Comparison of ENCODE assay signal across 25 cellular contexts in the genomic region with DNA sequence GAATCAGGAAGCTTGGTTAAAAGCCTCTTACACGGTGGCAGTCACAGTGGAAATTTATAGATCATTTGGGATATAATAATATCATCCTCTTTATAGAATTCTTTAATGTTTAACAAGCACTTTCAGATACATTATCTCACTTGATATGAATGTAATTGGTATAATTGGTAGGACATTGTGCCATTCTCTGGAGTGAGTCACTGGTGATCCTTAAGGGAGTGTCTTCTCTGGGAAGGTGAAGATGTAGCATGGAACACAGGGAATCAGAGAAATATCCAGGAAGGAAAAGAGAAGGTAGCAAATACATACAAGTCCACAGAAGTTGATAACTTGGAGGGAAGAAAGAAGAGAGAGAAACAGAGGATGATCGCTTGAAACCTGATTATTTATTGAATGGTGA. TPM values are rescaled to one million over a fixed set of nuclear protein-coding genes. Genes with fewer than 3 reads are reported as not detected.
"Had no signal": no experiment of that assay in that cellular context is flagged by ENCODE, and none has a peak within 500 bp of the region (broad histone marks: within the 10 kb centered on the region; RNA-seq: fewer than 3 reads in every experiment).

No MANE protein-coding gene starts in this region.

- ATAC-seq: activated CD8-positive, alpha-beta memory T cell treated with anti-CD3 and anti-CD28 coated beads, Interleukin-2, amount 10 ng/mL, durations not matched to agents 7 days and 5 days; effector memory CD8-positive, alpha-beta T cell; lower lobe of right lung; natural killer cell; stimulated activated memory B cell treated with anti-CD40 and anti-IgM and Interleukin-4, amounts not matched to agents 10 μg/mL and 1 μg/mL and 100 μg/mL, for 72 hours had no signal

- H3K79me2 ChIP-seq: parathyroid adenoma had no signal

- H3K4me3 Mint-ChIP-seq: activated B cell treated with CpG ODN at 0.5 μM for 24 hours; activated CD4-positive, alpha-beta memory T cell treated with anti-CD3 and anti-CD28 coated beads, Interleukin-2, amount 10 ng/mL, durations not matched to agents 7 days and 5 days; activated CD8-positive, alpha-beta memory T cell treated with anti-CD3 and anti-CD28 coated beads, Interleukin-2, amount 10 ng/mL, durations not matched to agents 7 days and 5 days; activated naive CD8-positive, alpha-beta T cell treated with anti-CD3 and anti-CD28 coated beads for 36 hours; effector memory CD8-positive, alpha-beta T cell; natural killer cell; stimulated activated memory B cell treated with anti-CD40 and anti-IgM and Interleukin-4, amounts not matched to agents 10 μg/mL and 1 μg/mL and 100 μg/mL, for 72 hours; type B pancreatic cell had no signal

- H3K4me3 ChIP-seq: lower lobe of right lung, sigmoid colon, spleen, testis had no signal

- H3K27ac ChIP-seq: lower lobe of right lung, parathyroid adenoma, sigmoid colon, spleen, testis had no signal

- H3K27ac Mint-ChIP-seq: activated B cell treated with CpG ODN at 0.5 μM for 24 hours; activated CD4-positive, alpha-beta memory T cell treated with anti-CD3 and anti-CD28 coated beads, Interleukin-2, amount 10 ng/mL, durations not matched to agents 7 days and 5 days; activated CD8-positive, alpha-beta memory T cell treated with anti-CD3 and anti-CD28 coated beads, Interleukin-2, amount 10 ng/mL, durations not matched to agents 7 days and 5 days; activated naive CD8-positive, alpha-beta T cell treated with anti-CD3 and anti-CD28 coated beads for 36 hours; effector memory CD8-positive, alpha-beta T cell; natural killer cell; stimulated activated memory B cell treated with anti-CD40 and anti-IgM and Interleukin-4, amounts not matched to agents 10 μg/mL and 1 μg/mL and 100 μg/mL, for 72 hours; type B pancreatic cell had no signal

- H3K27me3 Mint-ChIP-seq: activated CD4-positive, alpha-beta memory T cell treated with anti-CD3 and anti-CD28 coated beads, Interleukin-2, amount 10 ng/mL, durations not matched to agents 7 days and 5 days; activated CD8-positive, alpha-beta memory T cell treated with anti-CD3 and anti-CD28 coated beads, Interleukin-2, amount 10 ng/mL, durations not matched to agents 7 days and 5 days; activated naive CD8-positive, alpha-beta T cell treated with anti-CD3 and anti-CD28 coated beads for 36 hours; effector memory CD8-positive, alpha-beta T cell; stimulated activated memory B cell treated with anti-CD40 and anti-IgM and Interleukin-4, amounts not matched to agents 10 μg/mL and 1 μg/mL and 100 μg/mL, for 72 hours had no signal

- H3K9ac ChIP-seq: parathyroid adenoma had no signal

- H3K36me3 ChIP-seq: lower lobe of right lung, sigmoid colon, spleen had no signal

- DNase-seq: activated B cell treated with CpG ODN at 0.5 μM for 24 hours; activated CD4-positive, alpha-beta memory T cell treated with anti-CD3 and anti-CD28 coated beads, Interleukin-2, amount 10 ng/mL, durations not matched to agents 7 days and 5 days; activated CD4-positive, alpha-beta T cell treated with anti-CD3 and anti-CD28 coated beads for 48 hours; activated CD8-positive, alpha-beta memory T cell treated with anti-CD3 and anti-CD28 coated beads, Interleukin-2, amount 10 ng/mL, durations not matched to agents 7 days and 5 days; activated naive CD4-positive, alpha-beta T cell; activated naive CD8-positive, alpha-beta T cell treated with anti-CD3 and anti-CD28 coated beads for 36 hours; amniotic stem cell; caudate nucleus; effector memory CD8-positive, alpha-beta T cell; foreskin melanocyte; glutamatergic neuron; hippocampal formation; islet precursor cell; lower lobe of right lung; natural killer cell; sigmoid colon; spleen; stimulated activated CD4-positive, alpha-beta T cell treated with anti-CD3 and anti-CD28 coated beads, Interleukin-4, amount 100 ng/mL, for 4 hours; testis had no signal

- H3K27me3 ChIP-seq: sigmoid colon, spleen, testis had no signal

- H2AFZ ChIP-seq: parathyroid adenoma had no signal

- H3K9me3 Mint-ChIP-seq: activated B cell treated with CpG ODN at 0.5 μM for 24 hours; activated CD4-positive, alpha-beta memory T cell treated with anti-CD3 and anti-CD28 coated beads, Interleukin-2, amount 10 ng/mL, durations not matched to agents 7 days and 5 days; activated naive CD8-positive, alpha-beta T cell treated with anti-CD3 and anti-CD28 coated beads for 36 hours; stimulated activated memory B cell treated with anti-CD40 and anti-IgM and Interleukin-4, amounts not matched to agents 10 μg/mL and 1 μg/mL and 100 μg/mL, for 72 hours; type B pancreatic cell had no signal

- H3K9me3 ChIP-seq: lower lobe of right lung, sigmoid colon, spleen, testis had no signal

- H3K4me1 ChIP-seq: lower lobe of right lung, parathyroid adenoma, sigmoid colon, spleen, testis had no signal

- H3K36me3 Mint-ChIP-seq: activated CD8-positive, alpha-beta memory T cell treated with anti-CD3 and anti-CD28 coated beads, Interleukin-2, amount 10 ng/mL, durations not matched to agents 7 days and 5 days; activated naive CD8-positive, alpha-beta T cell treated with anti-CD3 and anti-CD28 coated beads for 36 hours; natural killer cell; stimulated activated memory B cell treated with anti-CD40 and anti-IgM and Interleukin-4, amounts not matched to agents 10 μg/mL and 1 μg/mL and 100 μg/mL, for 72 hours had no signal

- H3K4me1 Mint-ChIP-seq: activated B cell treated with CpG ODN at 0.5 μM for 24 hours; activated CD4-positive, alpha-beta memory T cell treated with anti-CD3 and anti-CD28 coated beads, Interleukin-2, amount 10 ng/mL, durations not matched to agents 7 days and 5 days; activated CD8-positive, alpha-beta memory T cell treated with anti-CD3 and anti-CD28 coated beads, Interleukin-2, amount 10 ng/mL, durations not matched to agents 7 days and 5 days; activated naive CD8-positive, alpha-beta T cell treated with anti-CD3 and anti-CD28 coated beads for 36 hours; natural killer cell; stimulated activated memory B cell treated with anti-CD40 and anti-IgM and Interleukin-4, amounts not matched to agents 10 μg/mL and 1 μg/mL and 100 μg/mL, for 72 hours had no signal

- FAIRE-seq: TTC549 had no signal

RNA-seq across cellular contexts. Expression of a gene that starts 9.8 kb away (rescaled TPM):
- total RNA-seq: activated B cell treated with CpG ODN at 0.5 μM for 24 hours; activated CD4-positive, alpha-beta memory T cell treated with anti-CD3 and anti-CD28 coated beads, Interleukin-2, amount 10 ng/mL, durations not matched to agents 7 days and 5 days; activated CD8-positive, alpha-beta memory T cell treated with anti-CD3 and anti-CD28 coated beads, Interleukin-2, amount 10 ng/mL, durations not matched to agents 7 days and 5 days; activated naive CD8-positive, alpha-beta T cell treated with anti-CD3 and anti-CD28 coated beads for 36 hours; dermis microvascular lymphatic vessel endothelial cell; fibroblast of lung; natural killer cell had no signal
